Comparison of ENCODE assay signal across 22 cellular contexts in the genomic region with DNA sequence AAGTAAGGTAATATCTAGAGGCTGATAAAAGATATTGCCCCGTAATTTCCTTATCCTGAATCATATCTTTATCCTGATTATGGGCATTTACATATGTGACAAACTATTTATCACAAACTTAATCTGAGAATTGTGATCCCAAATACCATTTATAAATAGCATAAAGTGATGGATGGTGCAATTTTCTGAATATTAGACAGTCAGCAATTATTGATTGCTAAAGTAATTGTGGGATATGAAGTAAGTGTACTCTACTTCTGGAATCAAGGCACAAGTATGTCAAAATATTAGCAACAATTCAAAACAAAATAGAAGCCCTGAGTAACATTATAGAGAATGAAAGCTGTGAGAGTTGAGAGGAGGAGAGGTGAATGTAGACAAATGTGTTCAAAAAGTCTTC.
"Had no signal": no experiment of that assay in that cellular context is flagged by ENCODE, and none has a peak within 500 bp of the region (broad histone marks: within the 10 kb centered on the region; RNA-seq: fewer than 3 reads in every experiment).

No MANE protein-coding gene starts in this region.

- DNase-seq: dermis blood vessel endothelial cell; dorsolateral prefrontal cortex; effector CD4-positive, alpha-beta T cell; effector memory CD4-positive, alpha-beta T cell; foreskin keratinocyte; glutamatergic neuron; head of caudate nucleus; heart right ventricle; hippocampal formation; left cardiac atrium; left lung; left ventricle myocardium superior; lower lobe of right lung; mesenchymal stem cell; mucosa of descending colon had no signal

- H3K9me3 ChIP-seq: esophagus muscularis mucosa, lower lobe of right lung, mucosa of descending colon had no signal

- ATAC-seq: foreskin keratinocyte, heart right ventricle, left cardiac atrium, left lung, left ventricle myocardium superior, lower lobe of right lung, mucosa of descending colon had no signal

- H3K36me3 ChIP-seq: esophagus muscularis mucosa, heart right ventricle, left lung, lower lobe of right lung had no signal

- H3K27me3 ChIP-seq: esophagus muscularis mucosa, foreskin keratinocyte, heart right ventricle, left lung had no signal

- FAIRE-seq: colon, endothelial cell of umbilical vein, frontal cortex, islet of Langerhans, keratinocyte had no signal

- H3K4me3 ChIP-seq: coronary artery, dorsolateral prefrontal cortex, esophagus muscularis mucosa, heart right ventricle, left lung, lower lobe of right lung, mucosa of descending colon had no signal

- H3K27ac ChIP-seq: coronary artery, dorsolateral prefrontal cortex, esophagus muscularis mucosa, foreskin keratinocyte, heart right ventricle, left lung, lower lobe of right lung had no signal

- H3K4me1 ChIP-seq: foreskin keratinocyte, left lung, lower lobe of right lung had no signal
